Comparison of ENCODE assay signal across 1 cellular context in genomic region chr20:61835301-61835700, GRCh38.
TF ChIP-seq lines count a peak whose summit lies in the region.

No MANE protein-coding gene starts in this region.

TF ChIP-seq in GM23338, 12 proteins besides CTCF, POLR2A, EP300 and RAD21 (continued from another document):
- TF ChIP-seq ZNF462 (CRISPR knock-in tag; IDR thresholded peaks at IDR 0.05) (no peak), REST (IDR thresholded peaks at IDR 0.05; ENCODE audit: unreplicated experiment) (no peak), ETS1 (IDR thresholded peaks at IDR 0.05) (no peak), ZNF114 (CRISPR knock-in tag; IDR thresholded peaks at IDR 0.05) (no peak)
TF ChIP-seq in GM23338: peak in this region for 0.
